Comparison of ENCODE assay signal across 1 cellular context in the genomic region with DNA sequence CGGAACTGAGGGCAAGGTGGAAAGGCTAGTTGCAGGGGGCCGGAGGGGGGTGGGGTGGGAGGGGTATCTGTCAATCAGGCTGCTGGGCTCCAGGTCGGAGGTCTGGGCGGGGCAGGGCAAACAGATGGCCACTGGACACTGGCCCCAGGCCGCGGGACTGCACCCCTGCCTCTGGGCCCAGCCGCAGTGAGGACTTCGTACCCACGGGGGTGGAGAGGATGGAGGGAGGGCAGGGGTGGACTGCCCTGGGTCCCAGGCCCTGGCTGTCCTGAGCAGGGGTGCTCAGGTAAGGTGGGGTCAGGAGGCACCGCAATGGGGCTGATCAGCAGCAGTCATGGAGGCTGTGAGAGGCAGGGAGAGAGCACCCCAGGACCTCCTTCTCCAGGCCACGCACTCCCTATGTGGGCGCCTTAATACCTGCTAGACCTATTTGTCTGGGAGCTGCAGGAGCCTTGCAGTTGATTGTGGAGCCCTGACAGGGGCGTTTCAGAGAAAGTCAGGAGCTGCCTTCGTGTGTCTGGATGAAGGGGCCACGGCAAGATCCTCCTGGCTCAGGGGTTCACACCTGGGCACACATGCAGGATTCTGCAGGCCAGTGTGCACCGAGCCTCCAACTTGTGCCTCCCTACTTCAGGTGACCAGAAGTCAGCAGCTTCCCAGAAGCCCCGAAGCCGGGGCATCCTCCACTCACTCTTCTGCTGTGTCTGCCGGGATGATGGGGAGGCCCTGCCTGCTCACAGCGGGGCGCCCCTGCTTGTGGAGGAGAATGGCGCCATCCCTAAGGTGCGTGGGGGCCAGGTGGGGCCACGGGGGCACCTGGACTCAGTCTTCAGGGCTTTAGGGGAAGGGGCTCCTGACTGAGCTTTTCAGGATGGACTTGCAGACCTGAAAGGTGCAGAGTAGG.
TF ChIP-seq lines count a peak whose summit lies in the region.

No MANE protein-coding gene starts in this region.

TF ChIP-seq in HepG2, 621 proteins besides CTCF, POLR2A, EP300 and RAD21 (continues in another document):
- TF ChIP-seq THAP11 (CRISPR knock-in tag; IDR thresholded peaks at IDR 0.05), result peak; percentile 83
- TF ChIP-seq ZFYVE20 (CRISPR knock-in tag; IDR thresholded peaks at IDR 0.05; ENCODE audit: borderline replicate concordance, low read depth), result no peak; the same call in 1 of the 2 replicates
- no peak for TF ChIP-seq ZNF841 (CRISPR knock-in tag; IDR thresholded peaks at IDR 0.05; ENCODE audit: borderline replicate concordance)
- TF ChIP-seq ZSCAN30 (CRISPR knock-in tag; IDR thresholded peaks at IDR 0.05), result no peak; the same call in none of the 2 replicates
- TF ChIP-seq SRF (IDR thresholded peaks at IDR 0.05; ENCODE audit: low read depth, low read length), result no peak
- TF ChIP-seq, protein P1, sequence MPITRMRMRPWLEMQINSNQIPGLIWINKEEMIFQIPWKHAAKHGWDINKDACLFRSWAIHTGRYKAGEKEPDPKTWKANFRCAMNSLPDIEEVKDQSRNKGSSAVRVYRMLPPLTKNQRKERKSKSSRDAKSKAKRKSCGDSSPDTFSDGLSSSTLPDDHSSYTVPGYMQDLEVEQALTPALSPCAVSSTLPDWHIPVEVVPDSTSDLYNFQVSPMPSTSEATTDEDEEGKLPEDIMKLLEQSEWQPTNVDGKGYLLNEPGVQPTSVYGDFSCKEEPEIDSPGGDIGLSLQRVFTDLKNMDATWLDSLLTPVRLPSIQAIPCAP (CRISPR knock-in tag; IDR thresholded peaks at IDR 0.05; ENCODE audit: low read depth), result no peak; the same call in 1 of the 2 replicates
- TF ChIP-seq KAT7 (CRISPR knock-in tag; IDR thresholded peaks at IDR 0.05; ENCODE audit: borderline replicate concordance), result peak; percentile 68; the same call in 1 of the 2 replicates
- TF ChIP-seq ZNF256 (CRISPR knock-in tag; conservative IDR thresholded peaks at IDR 0.05), result no peak
- TF ChIP-seq MXI1 (IDR thresholded peaks at IDR 0.05; ENCODE audit: borderline replicate concordance, low read depth, low read length), result peak; percentile 82; the same call in 1 of the 3 replicates
- TF ChIP-seq JUN (CRISPR knock-in tag; IDR thresholded peaks at IDR 0.05), result no peak; the same call in 1 of the 2 replicates
- no peak for TF ChIP-seq SMARCC2 (IDR thresholded peaks at IDR 0.05)
- peak; percentile 95 for TF ChIP-seq KDM5B (CRISPR knock-in tag; IDR thresholded peaks at IDR 0.05; ENCODE audit: borderline replicate concordance)
- peak; percentile 82; the same call in 1 of the 2 replicates for TF ChIP-seq SP4 (CRISPR knock-in tag; IDR thresholded peaks at IDR 0.05)
- TF ChIP-seq, protein P2, sequence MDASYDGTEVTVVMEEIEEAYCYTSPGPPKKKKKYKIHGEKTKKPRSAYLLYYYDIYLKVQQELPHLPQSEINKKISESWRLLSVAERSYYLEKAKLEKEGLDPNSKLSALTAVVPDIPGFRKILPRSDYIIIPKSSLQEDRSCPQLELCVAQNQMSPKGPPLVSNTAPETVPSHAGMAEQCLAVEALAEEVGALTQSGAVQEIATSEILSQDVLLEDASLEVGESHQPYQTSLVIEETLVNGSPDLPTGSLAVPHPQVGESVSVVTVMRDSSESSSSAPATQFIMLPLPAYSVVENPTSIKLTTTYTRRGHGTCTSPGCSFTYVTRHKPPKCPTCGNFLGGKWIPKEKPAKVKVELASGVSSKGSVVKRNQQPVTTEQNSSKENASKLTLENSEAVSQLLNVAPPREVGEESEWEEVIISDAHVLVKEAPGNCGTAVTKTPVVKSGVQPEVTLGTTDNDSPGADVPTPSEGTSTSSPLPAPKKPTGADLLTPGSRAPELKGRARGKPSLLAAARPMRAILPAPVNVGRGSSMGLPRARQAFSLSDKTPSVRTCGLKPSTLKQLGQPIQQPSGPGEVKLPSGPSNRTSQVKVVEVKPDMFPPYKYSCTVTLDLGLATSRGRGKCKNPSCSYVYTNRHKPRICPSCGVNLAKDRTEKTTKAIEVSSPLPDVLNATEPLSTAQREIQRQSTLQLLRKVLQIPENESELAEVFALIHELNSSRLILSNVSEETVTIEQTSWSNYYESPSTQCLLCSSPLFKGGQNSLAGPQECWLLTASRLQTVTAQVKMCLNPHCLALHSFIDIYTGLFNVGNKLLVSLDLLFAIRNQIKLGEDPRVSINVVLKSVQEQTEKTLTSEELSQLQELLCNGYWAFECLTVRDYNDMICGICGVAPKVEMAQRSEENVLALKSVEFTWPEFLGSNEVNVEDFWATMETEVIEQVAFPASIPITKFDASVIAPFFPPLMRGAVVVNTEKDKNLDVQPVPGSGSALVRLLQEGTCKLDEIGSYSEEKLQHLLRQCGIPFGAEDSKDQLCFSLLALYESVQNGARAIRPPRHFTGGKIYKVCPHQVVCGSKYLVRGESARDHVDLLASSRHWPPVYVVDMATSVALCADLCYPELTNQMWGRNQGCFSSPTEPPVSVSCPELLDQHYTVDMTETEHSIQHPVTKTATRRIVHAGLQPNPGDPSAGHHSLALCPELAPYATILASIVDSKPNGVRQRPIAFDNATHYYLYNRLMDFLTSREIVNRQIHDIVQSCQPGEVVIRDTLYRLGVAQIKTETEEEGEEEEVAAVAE (CRISPR knock-in tag; IDR thresholded peaks at IDR 0.05; ENCODE audit: borderline replicate concordance), result peak; percentile 77; the same call in 1 of the 2 replicates
- TF ChIP-seq MED13 (CRISPR knock-in tag; IDR thresholded peaks at IDR 0.05), result peak; percentile 85; the same call in 1 of the 2 replicates
- TF ChIP-seq, protein P3, sequence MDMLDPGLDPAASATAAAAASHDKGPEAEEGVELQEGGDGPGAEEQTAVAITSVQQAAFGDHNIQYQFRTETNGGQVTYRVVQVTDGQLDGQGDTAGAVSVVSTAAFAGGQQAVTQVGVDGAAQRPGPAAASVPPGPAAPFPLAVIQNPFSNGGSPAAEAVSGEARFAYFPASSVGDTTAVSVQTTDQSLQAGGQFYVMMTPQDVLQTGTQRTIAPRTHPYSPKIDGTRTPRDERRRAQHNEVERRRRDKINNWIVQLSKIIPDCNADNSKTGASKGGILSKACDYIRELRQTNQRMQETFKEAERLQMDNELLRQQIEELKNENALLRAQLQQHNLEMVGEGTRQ (IDR thresholded peaks at IDR 0.05; ENCODE audit: low read depth, low read length), result no peak
- TF ChIP-seq, protein P3 (CRISPR knock-in tag; IDR thresholded peaks at IDR 0.05; ENCODE audit: borderline replicate concordance), result no peak
- peak; percentile 48; the same call in 1 of the 2 replicates for TF ChIP-seq KLF11 (CRISPR knock-in tag; IDR thresholded peaks at IDR 0.05)
- peak; percentile 81; the same call in 1 of the 2 replicates for TF ChIP-seq NCOA1 (CRISPR knock-in tag; IDR thresholded peaks at IDR 0.05)
- TF ChIP-seq ZNF747 (CRISPR knock-in tag; IDR thresholded peaks at IDR 0.05; ENCODE audit: borderline replicate concordance), result peak; percentile 79; the same call in 1 of the 2 replicates
- TF ChIP-seq HOXA7 (CRISPR knock-in tag; IDR thresholded peaks at IDR 0.05), result no peak
- no peak for TF ChIP-seq PCBP2 (optimal IDR thresholded peaks at IDR 0.05; ENCODE audit: low read depth, low read length, poor library complexity, severe bottlenecking)
- TF ChIP-seq, protein P4, sequence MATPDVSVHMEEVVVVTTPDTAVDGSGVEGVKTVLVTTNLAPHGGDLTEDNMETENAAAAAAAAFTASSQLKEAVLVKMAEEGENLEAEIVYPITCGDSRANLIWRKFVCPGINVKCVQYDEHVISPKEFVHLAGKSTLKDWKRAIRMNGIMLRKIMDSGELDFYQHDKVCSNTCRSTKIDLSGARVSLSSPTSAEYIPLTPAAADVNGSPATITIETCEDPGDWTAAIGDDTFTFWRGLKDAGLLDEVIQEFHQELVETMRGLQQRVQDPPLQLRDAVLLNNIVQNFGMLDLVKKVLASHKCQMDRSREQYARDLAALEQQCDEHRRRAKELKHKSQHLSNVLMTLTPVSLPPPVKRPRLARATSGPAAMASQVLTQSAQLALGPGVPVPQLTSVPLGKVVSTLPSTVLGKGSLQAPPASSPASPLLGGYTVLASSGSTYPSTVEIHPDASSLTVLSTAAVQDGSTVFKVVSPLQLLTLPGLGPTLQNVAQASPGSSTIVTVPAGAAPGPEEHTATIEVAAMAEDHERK (CRISPR knock-in tag; IDR thresholded peaks at IDR 0.05; ENCODE audit: low read depth), result 0 out of 2 replicates have a peak, but pooled peaks have one; percentile 11
- TF ChIP-seq RCOR2 (CRISPR knock-in tag; IDR thresholded peaks at IDR 0.05), result peak; percentile 81
- TF ChIP-seq, protein P5, sequence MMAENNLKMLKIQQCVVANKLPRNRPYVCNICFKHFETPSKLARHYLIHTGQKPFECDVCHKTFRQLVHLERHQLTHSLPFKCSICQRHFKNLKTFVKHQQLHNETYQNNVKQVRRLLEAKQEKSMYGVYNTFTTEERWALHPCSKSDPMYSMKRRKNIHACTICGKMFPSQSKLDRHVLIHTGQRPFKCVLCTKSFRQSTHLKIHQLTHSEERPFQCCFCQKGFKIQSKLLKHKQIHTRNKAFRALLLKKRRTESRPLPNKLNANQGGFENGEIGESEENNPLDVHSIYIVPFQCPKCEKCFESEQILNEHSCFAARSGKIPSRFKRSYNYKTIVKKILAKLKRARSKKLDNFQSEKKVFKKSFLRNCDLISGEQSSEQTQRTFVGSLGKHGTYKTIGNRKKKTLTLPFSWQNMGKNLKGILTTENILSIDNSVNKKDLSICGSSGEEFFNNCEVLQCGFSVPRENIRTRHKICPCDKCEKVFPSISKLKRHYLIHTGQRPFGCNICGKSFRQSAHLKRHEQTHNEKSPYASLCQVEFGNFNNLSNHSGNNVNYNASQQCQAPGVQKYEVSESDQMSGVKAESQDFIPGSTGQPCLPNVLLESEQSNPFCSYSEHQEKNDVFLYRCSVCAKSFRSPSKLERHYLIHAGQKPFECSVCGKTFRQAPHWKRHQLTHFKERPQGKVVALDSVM (CRISPR knock-in tag; IDR thresholded peaks at IDR 0.05), result peak; percentile 77
- TF ChIP-seq, protein P6, sequence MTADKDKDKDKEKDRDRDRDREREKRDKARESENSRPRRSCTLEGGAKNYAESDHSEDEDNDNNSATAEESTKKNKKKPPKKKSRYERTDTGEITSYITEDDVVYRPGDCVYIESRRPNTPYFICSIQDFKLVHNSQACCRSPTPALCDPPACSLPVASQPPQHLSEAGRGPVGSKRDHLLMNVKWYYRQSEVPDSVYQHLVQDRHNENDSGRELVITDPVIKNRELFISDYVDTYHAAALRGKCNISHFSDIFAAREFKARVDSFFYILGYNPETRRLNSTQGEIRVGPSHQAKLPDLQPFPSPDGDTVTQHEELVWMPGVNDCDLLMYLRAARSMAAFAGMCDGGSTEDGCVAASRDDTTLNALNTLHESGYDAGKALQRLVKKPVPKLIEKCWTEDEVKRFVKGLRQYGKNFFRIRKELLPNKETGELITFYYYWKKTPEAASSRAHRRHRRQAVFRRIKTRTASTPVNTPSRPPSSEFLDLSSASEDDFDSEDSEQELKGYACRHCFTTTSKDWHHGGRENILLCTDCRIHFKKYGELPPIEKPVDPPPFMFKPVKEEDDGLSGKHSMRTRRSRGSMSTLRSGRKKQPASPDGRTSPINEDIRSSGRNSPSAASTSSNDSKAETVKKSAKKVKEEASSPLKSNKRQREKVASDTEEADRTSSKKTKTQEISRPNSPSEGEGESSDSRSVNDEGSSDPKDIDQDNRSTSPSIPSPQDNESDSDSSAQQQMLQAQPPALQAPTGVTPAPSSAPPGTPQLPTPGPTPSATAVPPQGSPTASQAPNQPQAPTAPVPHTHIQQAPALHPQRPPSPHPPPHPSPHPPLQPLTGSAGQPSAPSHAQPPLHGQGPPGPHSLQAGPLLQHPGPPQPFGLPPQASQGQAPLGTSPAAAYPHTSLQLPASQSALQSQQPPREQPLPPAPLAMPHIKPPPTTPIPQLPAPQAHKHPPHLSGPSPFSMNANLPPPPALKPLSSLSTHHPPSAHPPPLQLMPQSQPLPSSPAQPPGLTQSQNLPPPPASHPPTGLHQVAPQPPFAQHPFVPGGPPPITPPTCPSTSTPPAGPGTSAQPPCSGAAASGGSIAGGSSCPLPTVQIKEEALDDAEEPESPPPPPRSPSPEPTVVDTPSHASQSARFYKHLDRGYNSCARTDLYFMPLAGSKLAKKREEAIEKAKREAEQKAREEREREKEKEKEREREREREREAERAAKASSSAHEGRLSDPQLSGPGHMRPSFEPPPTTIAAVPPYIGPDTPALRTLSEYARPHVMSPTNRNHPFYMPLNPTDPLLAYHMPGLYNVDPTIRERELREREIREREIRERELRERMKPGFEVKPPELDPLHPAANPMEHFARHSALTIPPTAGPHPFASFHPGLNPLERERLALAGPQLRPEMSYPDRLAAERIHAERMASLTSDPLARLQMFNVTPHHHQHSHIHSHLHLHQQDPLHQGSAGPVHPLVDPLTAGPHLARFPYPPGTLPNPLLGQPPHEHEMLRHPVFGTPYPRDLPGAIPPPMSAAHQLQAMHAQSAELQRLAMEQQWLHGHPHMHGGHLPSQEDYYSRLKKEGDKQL (CRISPR knock-in tag; IDR thresholded peaks at IDR 0.05; ENCODE audit: low read depth), result peak; percentile 78
- TF ChIP-seq PHF5A (CRISPR knock-in tag; IDR thresholded peaks at IDR 0.05; ENCODE audit: low read depth, unreplicated experiment), result peak; percentile 60
- no peak for TF ChIP-seq SMYD3 (CRISPR knock-in tag; IDR thresholded peaks at IDR 0.05)
- TF ChIP-seq LCORL (IDR thresholded peaks at IDR 0.05), result no peak
- TF ChIP-seq LCORL (CRISPR knock-in tag; IDR thresholded peaks at IDR 0.05), result peak; percentile 99
- peak; percentile 86 for TF ChIP-seq POLR2G (IDR thresholded peaks at IDR 0.05; ENCODE audit: low read depth, low read length)
- TF ChIP-seq, protein P7, sequence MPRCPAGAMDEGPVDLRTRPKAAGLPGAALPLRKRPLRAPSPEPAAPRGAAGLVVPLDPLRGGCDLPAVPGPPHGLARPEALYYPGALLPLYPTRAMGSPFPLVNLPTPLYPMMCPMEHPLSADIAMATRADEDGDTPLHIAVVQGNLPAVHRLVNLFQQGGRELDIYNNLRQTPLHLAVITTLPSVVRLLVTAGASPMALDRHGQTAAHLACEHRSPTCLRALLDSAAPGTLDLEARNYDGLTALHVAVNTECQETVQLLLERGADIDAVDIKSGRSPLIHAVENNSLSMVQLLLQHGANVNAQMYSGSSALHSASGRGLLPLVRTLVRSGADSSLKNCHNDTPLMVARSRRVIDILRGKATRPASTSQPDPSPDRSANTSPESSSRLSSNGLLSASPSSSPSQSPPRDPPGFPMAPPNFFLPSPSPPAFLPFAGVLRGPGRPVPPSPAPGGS (CRISPR knock-in tag; IDR thresholded peaks at IDR 0.05), result no peak; the same call in 1 of the 2 replicates
- no peak for TF ChIP-seq HOXA5 (CRISPR knock-in tag; IDR thresholded peaks at IDR 0.05)
- TF ChIP-seq, protein P8, sequence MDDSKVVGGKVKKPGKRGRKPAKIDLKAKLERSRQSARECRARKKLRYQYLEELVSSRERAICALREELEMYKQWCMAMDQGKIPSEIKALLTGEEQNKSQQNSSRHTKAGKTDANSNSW (CRISPR knock-in tag; IDR thresholded peaks at IDR 0.05; ENCODE audit: borderline replicate concordance), result no peak
